Comparison of ENCODE assay signal across 8 cellular contexts in the genomic region with DNA sequence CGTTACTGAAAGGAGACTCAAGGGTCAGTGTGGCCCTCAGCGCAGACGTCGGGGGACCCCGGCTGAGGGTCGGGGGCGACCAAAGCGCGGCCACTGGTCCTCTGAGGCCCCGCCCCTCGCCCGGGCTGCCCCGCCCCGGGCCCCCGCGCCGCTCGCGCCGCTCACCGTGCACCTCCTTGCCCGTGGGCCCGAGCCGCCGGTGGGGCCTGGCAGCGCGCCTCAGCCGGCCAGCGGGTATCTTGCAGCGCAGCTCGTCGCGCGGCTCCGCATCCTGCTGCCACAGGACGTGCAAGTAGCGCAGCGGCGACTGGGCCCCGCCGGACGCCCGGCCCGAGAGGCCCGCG. TPM values are rescaled to one million over a fixed set of nuclear protein-coding genes. Genes with fewer than 3 reads are reported as not detected.
DNase-seq lines count a peak whose midpoint lies in the region; ATAC-seq, FAIRE-seq and TF ChIP-seq lines count a peak whose summit lies in the region.

No MANE protein-coding gene starts in this region.

- WGBS in pancreas, 2 donors, result 1% methylated on average over 23 to 46 of the region's 46 CpGs

- intact Hi-C loops in pancreas (cut with DNase I), result no loop called here

- FAIRE-seq in pancreas (lab: Jason Lieb, UNC), result no peak

- 0 out of 2 replicates have a peak, but pooled peaks cover under 1% of the 10 kb centered on the region for H3K36me3 ChIP-seq in ES-I3 (ENCODE audit: insufficient read depth, low read length)
- peaks cover 7% of the 10 kb centered on the region for H3K36me3 ChIP-seq in HUES6 (ENCODE audit: control insufficient read depth, insufficient read depth, low read length)
- H3K36me3 ChIP-seq in pancreas, result peaks cover 0 to 8% (median 0%) of the 10 kb centered on the region in 3 donors

- ATAC-seq in GM21515 (IDR thresholded peaks at IDR 0.05; ENCODE audit: unreplicated experiment) (peak; percentile 44), pancreas (peak; percentile 39 to 62 (median 46))

- H3K9me3 ChIP-seq in ES-I3 (ENCODE audit: control insufficient read depth, insufficient read depth, low read length), result peaks cover 4% of the 10 kb centered on the region; the same call in 1 of the 2 replicates
- H3K9me3 ChIP-seq in HUES6 (ENCODE audit: control insufficient read depth, insufficient read depth, low read depth, low read length), result peaks cover 4% of the 10 kb centered on the region; the same call in 1 of the 2 replicates
- no peaks in the 10 kb centered on the region for H3K9me3 ChIP-seq in pancreas

- DNase-seq in activated T-cell treated with anti-CD3 and anti-CD28 coated beads for 24 hours (ENCODE audit: low read depth) (peak; percentile 24), fibroblast of villous mesenchyme (ENCODE audit: low read depth) (no peak), pancreas (peak in 5 of 6 donors; percentile 47 to 84 (median 76)), OCI-M1 (lab: John Stamatoyannopoulos, UW) (no peak), NCI-H2081 treated with DMSO at 0.1 percent for 48 hours (lab: John Stamatoyannopoulos, UW) (no peak)

- H3K27ac ChIP-seq in HUES6 (ENCODE audit: low read depth, low read length) (no peak overlapping the region), pancreas (peak overlapping the region; percentile 87 to 95 (median 91))

- no peak for TF ChIP-seq CTCF in fibroblast of villous mesenchyme (IDR thresholded peaks at IDR 0.05; ENCODE audit: insufficient read depth, low read depth, low read length)
- TF ChIP-seq CTCF in pancreas (IDR thresholded peaks at IDR 0.05), result no peak

- peak overlapping the region; percentile 85 for H3K4me3 ChIP-seq in HUES6 (ENCODE audit: low read depth, low read length)
- H3K4me3 ChIP-seq in fibroblast of villous mesenchyme (ENCODE audit: low read depth, low read length), result peak overlapping the region; percentile 81
- peak overlapping the region; percentile 84 to 90 (median 86) for H3K4me3 ChIP-seq in pancreas

- H3K4me1 ChIP-seq in ES-I3 (ENCODE audit: insufficient read depth, low read length) (no peaks in the 10 kb centered on the region), HUES6 (ENCODE audit: control insufficient read depth, insufficient read depth, low read length) (no peaks in the 10 kb centered on the region), pancreas (peaks cover 4 to 21% (median 5%) of the 10 kb centered on the region in 3 donors)

- no peaks in the 10 kb centered on the region for H3K27me3 ChIP-seq in HUES6 (ENCODE audit: control insufficient read depth, insufficient read depth, low read length)
- no peaks in the 10 kb centered on the region for H3K27me3 ChIP-seq in pancreas

- H3K9ac ChIP-seq in ES-I3 (ENCODE audit: low read depth, low read length), result peak overlapping the region; percentile 69; the same call in 1 of the 2 replicates
- peak overlapping the region; percentile 75 for H3K9ac ChIP-seq in HUES6 (ENCODE audit: low read length)

RNA-seq across cellular contexts. Expression of a gene that starts 0.4 kb away (rescaled TPM):
- 24.8 and 28.5 TPM in 2 replicates for total RNA-seq in fibroblast of villous mesenchyme
- 10 to 100 TPM; 11.4 to 18.1 (median 15.2) TPM for total RNA-seq in pancreas
- polyA plus RNA-seq in pancreas, result 10 to 100 TPM; 22.6 to 24.0 TPM

RNA-seq across cellular contexts. Expression of a gene that starts 5.5 kb away (rescaled TPM):
- total RNA-seq in fibroblast of villous mesenchyme (230 and 285 TPM in 2 replicates), pancreas (100 to 1,000 TPM; 267 to 412 (median 348) TPM)
- 100 to 1,000 TPM; 162 to 242 TPM for polyA plus RNA-seq in pancreas

RNA-seq across cellular contexts. Expression of a gene that starts 20.5 kb away (rescaled TPM):
- total RNA-seq in fibroblast of villous mesenchyme, result under 0.01 TPM in 1 of 2 replicates, not detected in the other
- total RNA-seq in pancreas, result under 1 TPM in 4 of 6 donors, not detected in 2; 0.19 to 0.75 (median 0.42) TPM
- polyA plus RNA-seq in pancreas, result under 1 TPM in 1 of 2 donors, not detected in 1; 0.65 TPM

RNA-seq across cellular contexts. Expression of a gene that starts 36.0 kb away (rescaled TPM):
- total RNA-seq in fibroblast of villous mesenchyme (20.3 and 31.1 TPM in 2 replicates), pancreas (10 to 100 TPM; 27.1 to 54.8 (median 37.8) TPM)
- polyA plus RNA-seq in pancreas, result 10 to 100 TPM; 30.9 to 62.7 TPM

Comparison
In these comparisons a context has a peak if more than half of its experiments do, and no peak if none do; other contexts are left out.
1. DNase-seq: peak in activated T-cell treated with anti-CD3 and anti-CD28 coated beads for 24 hours (single experiment) and pancreas (5 of 6); none in fibroblast of villous mesenchyme (single experiment), OCI-M1 (single experiment) and NCI-H2081 treated with DMSO at 0.1 percent for 48 hours (single experiment).
2. Peak in every context shown above with its lines, with median percentiles within 50 percentile points of each other: H3K4me3 ChIP-seq.